9 cellular contexts compared by ENCODE assay signal in genomic region chr15:83653639-83654378, GRCh38. TPM values are rescaled to one million over a fixed set of nuclear protein-coding genes. Genes with fewer than 3 reads are reported as not detected.
DNase-seq lines count a peak whose midpoint lies in the region; ATAC-seq, FAIRE-seq and TF ChIP-seq lines count a peak whose summit lies in the region.
"Had no signal": no experiment of that assay in that cellular context is flagged by ENCODE, and none has a peak within 500 bp of the region (broad histone marks: within the 10 kb centered on the region; RNA-seq: fewer than 3 reads in every experiment).

ADAMTSL3 (plus strand) TSS chr15:83654123; CDS start chr15:83655762, 1,639 bp downstream.

- POLR2A ChIA-PET in WTC11 (lab: Charles Lee), result no interaction called here

- TF ChIP-seq POLR2A in GM12891 (IDR thresholded peaks at IDR 0.05; ENCODE audit: low read depth, low read length), result no peak

- H3K36me3 Mint-ChIP-seq in Calu3 (ENCODE audit: insufficient read depth, unreplicated experiment) (no peaks in the 10 kb centered on the region), WTC11 (no peaks in the 10 kb centered on the region)

- intact Hi-C loops in Calu3 (cut with micrococcal nuclease; ENCODE audit: unreplicated experiment), result loop anchor here (5.0 to 10.0 kb wide), 2 partner anchors 93 to 381 kb away; no protein-coding TSS in a partner anchor

- no peaks in the 10 kb centered on the region for H3K9me3 ChIP-seq in right atrium auricular region

- peaks cover 43% of the 10 kb centered on the region for H3K27me3 Mint-ChIP-seq in Calu3 (ENCODE audit: unreplicated experiment)
- H3K27me3 Mint-ChIP-seq in WTC11 (ENCODE audit: low read depth), result peaks cover 62% of the 10 kb centered on the region

- H3K27ac Mint-ChIP-seq in Calu3 (ENCODE audit: unreplicated experiment) (no peak within 1 kb of the TSS), WTC11 (no peak within 1 kb of the TSS)

- CTCF ChIA-PET in Calu3 (lab: Charles Lee), result no interaction called here
- CTCF ChIA-PET in WTC11 (lab: Charles Lee), result interaction anchor here (0.6 to 1.6 kb wide), 7 partner anchors 9 to 445 kb away, joined by 3 to 9 read pairs (median 5); no protein-coding TSS in a partner anchor

- peak within 1 kb of the TSS; percentile 66 to 68 for H3K4me3 ChIP-seq in right atrium auricular region

- H3K27ac ChIP-seq in right atrium auricular region, result peak within 1 kb of the TSS; percentile 86 to 94

- no peak for FAIRE-seq in GM12891 (lab: Jason Lieb, UNC)
- FAIRE-seq: endothelial cell of umbilical vein had no signal

- H3K36me3 ChIP-seq in right atrium auricular region, result no peaks in the 10 kb centered on the region

- TF ChIP-seq CTCF in Calu3 (IDR thresholded peaks at IDR 0.05; ENCODE audit: unreplicated experiment), result no peak
- no peak for TF ChIP-seq CTCF in WTC11 (IDR thresholded peaks at IDR 0.05)
- peak in 1 of 2 donors; percentile 9 for TF ChIP-seq CTCF in right atrium auricular region (IDR thresholded peaks at IDR 0.05)

- BruUV-seq in Calu3 (replicated peaks; lab: Mats Ljungman, UMichigan), result no TSS peak

- H3K27me3 ChIP-seq in right atrium auricular region, result no peaks in the 10 kb centered on the region

- H3K4me1 Mint-ChIP-seq in Calu3 (ENCODE audit: low read depth, unreplicated experiment) (peaks cover 13% of the 10 kb centered on the region), WTC11 (peaks cover 24% of the 10 kb centered on the region)

- no peaks in the 10 kb centered on the region for H3K9me3 Mint-ChIP-seq in Calu3 (ENCODE audit: low read depth, unreplicated experiment)
- no peaks in the 10 kb centered on the region for H3K9me3 Mint-ChIP-seq in WTC11

- peak; percentile 78 for ATAC-seq in WTC11
- no peak for ATAC-seq in GM19328 (IDR thresholded peaks at IDR 0.05; ENCODE audit: unreplicated experiment)
- ATAC-seq in HG03354 (IDR thresholded peaks at IDR 0.05; ENCODE audit: poor library complexity, severe bottlenecking, unreplicated experiment), result no peak

- H3K4me1 ChIP-seq in right atrium auricular region, result peaks cover 0 to 53% of the 10 kb centered on the region in 2 donors

- H3K4me3 Mint-ChIP-seq in Calu3 (ENCODE audit: low read depth, unreplicated experiment) (peak within 1 kb of the TSS; percentile 48), WTC11 (peak within 1 kb of the TSS; percentile 69)

- DNase-seq in Calu3 (peak; percentile 83), WTC11 (ENCODE audit: low spot score) (peak; percentile 65), right atrium auricular region (ENCODE audit: low spot score) (peak; percentile 77), pons (ENCODE audit: low spot score) (peak; percentile 30), GM12891 (ENCODE audit: insufficient read length, low spot score) (no peak), DMS153 treated with DMSO at 0.1 percent for 48 hours (lab: John Stamatoyannopoulos, UW; ENCODE audit: unreplicated experiment) (no peak)

TF ChIP-seq in WTC11, 78 proteins besides CTCF, POLR2A, EP300 and RAD21 (continues in another document):
- TF ChIP-seq FOXP4 (CRISPR knock-in tag; IDR thresholded peaks at IDR 0.05) (peak; percentile 62; the same call in 1 of the 2 replicates), TEAD4 (CRISPR knock-in tag; IDR thresholded peaks at IDR 0.05) (no peak)
- TF ChIP-seq, protein P1, sequence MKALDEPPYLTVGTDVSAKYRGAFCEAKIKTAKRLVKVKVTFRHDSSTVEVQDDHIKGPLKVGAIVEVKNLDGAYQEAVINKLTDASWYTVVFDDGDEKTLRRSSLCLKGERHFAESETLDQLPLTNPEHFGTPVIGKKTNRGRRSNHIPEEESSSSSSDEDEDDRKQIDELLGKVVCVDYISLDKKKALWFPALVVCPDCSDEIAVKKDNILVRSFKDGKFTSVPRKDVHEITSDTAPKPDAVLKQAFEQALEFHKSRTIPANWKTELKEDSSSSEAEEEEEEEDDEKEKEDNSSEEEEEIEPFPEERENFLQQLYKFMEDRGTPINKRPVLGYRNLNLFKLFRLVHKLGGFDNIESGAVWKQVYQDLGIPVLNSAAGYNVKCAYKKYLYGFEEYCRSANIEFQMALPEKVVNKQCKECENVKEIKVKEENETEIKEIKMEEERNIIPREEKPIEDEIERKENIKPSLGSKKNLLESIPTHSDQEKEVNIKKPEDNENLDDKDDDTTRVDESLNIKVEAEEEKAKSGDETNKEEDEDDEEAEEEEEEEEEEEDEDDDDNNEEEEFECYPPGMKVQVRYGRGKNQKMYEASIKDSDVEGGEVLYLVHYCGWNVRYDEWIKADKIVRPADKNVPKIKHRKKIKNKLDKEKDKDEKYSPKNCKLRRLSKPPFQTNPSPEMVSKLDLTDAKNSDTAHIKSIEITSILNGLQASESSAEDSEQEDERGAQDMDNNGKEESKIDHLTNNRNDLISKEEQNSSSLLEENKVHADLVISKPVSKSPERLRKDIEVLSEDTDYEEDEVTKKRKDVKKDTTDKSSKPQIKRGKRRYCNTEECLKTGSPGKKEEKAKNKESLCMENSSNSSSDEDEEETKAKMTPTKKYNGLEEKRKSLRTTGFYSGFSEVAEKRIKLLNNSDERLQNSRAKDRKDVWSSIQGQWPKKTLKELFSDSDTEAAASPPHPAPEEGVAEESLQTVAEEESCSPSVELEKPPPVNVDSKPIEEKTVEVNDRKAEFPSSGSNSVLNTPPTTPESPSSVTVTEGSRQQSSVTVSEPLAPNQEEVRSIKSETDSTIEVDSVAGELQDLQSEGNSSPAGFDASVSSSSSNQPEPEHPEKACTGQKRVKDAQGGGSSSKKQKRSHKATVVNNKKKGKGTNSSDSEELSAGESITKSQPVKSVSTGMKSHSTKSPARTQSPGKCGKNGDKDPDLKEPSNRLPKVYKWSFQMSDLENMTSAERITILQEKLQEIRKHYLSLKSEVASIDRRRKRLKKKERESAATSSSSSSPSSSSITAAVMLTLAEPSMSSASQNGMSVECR (CRISPR knock-in tag; IDR thresholded peaks at IDR 0.05; ENCODE audit: borderline replicate concordance), result no peak

TF ChIP-seq in GM12891, 5 proteins besides CTCF, POLR2A, EP300 and RAD21:
- no peak for TF ChIP-seq POLR2AphosphoS5 (IDR thresholded peaks at IDR 0.05; ENCODE audit: low read depth, low read length)
- no peak for TF ChIP-seq TAF1 (IDR thresholded peaks at IDR 0.05; ENCODE audit: low read depth, low read length)
- TF ChIP-seq PAX5 (IDR thresholded peaks at IDR 0.05; ENCODE audit: insufficient read depth, low read length, severe bottlenecking), result no peak
- no peak for TF ChIP-seq POU2F2 (IDR thresholded peaks at IDR 0.05; ENCODE audit: low read depth, low read length)
- TF ChIP-seq SPI1 (IDR thresholded peaks at IDR 0.05; ENCODE audit: low read depth, low read length), result no peak

RNA-seq across cellular contexts. Expression of gene ADAMTSL3, which starts in this region (rescaled TPM):
- total RNA-seq in Calu3 (2022) (1.1 and 2.4 TPM in 2 replicates), WTC11 (2021) (1.1 to 1.8 TPM (median 1.7 TPM) in 3 replicates), right atrium auricular region (10 to 100 TPM; 12.2 to 21.2 TPM)
- 0.15 TPM for polyA plus RNA-seq in GM12891 (2012; ENCODE audit: low read depth, missing spikeins)
- total RNA-seq: endothelial cell of umbilical vein had no signal
- polyA plus RNA-seq: endothelial cell of umbilical vein had no signal

Comparison
In these comparisons a context has a peak if more than half of its experiments do, and no peak if none do; other contexts are left out.
1. DNase-seq: peak in Calu3 (single experiment), WTC11 (single experiment), right atrium auricular region (single experiment) and pons (single experiment); none in GM12891 (single experiment) and DMS153 treated with DMSO at 0.1 percent for 48 hours (single experiment).